ENCODE assay signal across 10 cellular contexts in the genomic region with DNA sequence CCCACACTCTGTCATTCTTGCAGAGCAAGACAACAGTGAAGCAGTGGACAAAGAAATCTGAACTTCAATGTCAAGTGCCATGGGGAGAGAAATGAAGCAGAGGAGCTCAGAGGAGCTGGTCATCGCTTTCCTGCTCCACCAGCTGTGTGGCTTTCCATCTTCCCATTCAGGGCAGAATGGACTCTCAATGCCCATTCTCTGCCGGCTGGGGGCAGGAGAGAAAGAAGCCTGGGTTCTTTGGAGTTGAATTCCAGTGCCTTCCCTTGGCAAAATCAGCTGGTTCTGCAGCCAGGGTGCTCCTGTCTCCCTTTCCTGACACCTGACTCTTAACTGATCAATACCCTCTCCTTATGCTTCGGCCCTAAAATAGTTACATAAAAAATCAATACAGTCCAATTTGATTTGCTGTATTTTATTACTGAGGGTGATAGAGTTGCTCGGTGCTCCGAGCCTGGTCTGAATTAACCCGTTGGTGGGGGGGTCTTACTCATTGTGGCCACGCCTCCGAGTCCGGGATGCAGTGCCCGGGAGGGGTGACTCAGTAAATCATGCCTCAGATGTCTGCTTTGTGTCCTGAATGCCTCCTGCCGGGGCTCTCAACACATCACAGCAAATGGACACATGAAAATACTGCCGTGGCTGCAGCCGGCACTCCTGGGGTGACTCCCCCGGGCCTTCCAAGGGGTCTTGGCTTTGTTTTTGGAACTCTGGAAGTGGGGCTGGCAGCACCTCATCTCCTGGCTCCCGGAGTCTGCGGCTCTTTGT. TPM values are rescaled to one million over a fixed set of nuclear protein-coding genes. Genes with fewer than 3 reads are reported as not detected.
DNase-seq lines count a peak whose midpoint lies in the region; ATAC-seq and TF ChIP-seq lines count a peak whose summit lies in the region.
"Had no signal": no experiment of that assay in that cellular context is flagged by ENCODE, and none has a peak within 500 bp of the region (broad histone marks: within the 10 kb centered on the region; RNA-seq: fewer than 3 reads in every experiment).

No MANE protein-coding gene starts in this region.

- no peaks in the 10 kb centered on the region for H3K9me3 Mint-ChIP-seq in osteocyte (ENCODE audit: unreplicated experiment)
- H3K9me3 Mint-ChIP-seq in CD8-positive, alpha-beta T cell: no peaks in the 10 kb centered on the region
- no peaks in the 10 kb centered on the region for H3K9me3 Mint-ChIP-seq in activated T-cell treated with anti-CD3 and anti-CD28 coated beads, Interleukin-2, amount 50 U/mL, for 4 hours
- H3K9me3 Mint-ChIP-seq: activated naive CD8-positive, alpha-beta T cell treated with anti-CD3 and anti-CD28 coated beads, Interleukin-2, amount 10 ng/mL, durations not matched to agents 7 days and 5 days had no signal

- H3K4me3 ChIP-seq in ectodermal cell (ENCODE audit: insufficient read depth, low read depth, low read length) (no peak overlapping the region), psoas muscle (no peak overlapping the region)
- no peak overlapping the region for H3K4me3 ChIP-seq in CD8-positive, alpha-beta T cell (ENCODE audit: low read depth, low read length)

- POLR2A ChIA-PET in CD8-positive, alpha-beta T cell (lab: Charles Lee): no interaction called here

- H3K27me3 ChIP-seq in ectodermal cell (ENCODE audit: control insufficient read depth, insufficient read depth, low read length, poor library complexity, severe bottlenecking) (peaks cover 2% of the 10 kb centered on the region), psoas muscle (ENCODE audit: insufficient read depth in 3 of 3, low read length in 2 of 3) (peaks cover 0 to 30% (median 13%) of the 10 kb centered on the region in 3 donors)
- peaks cover 11% of the 10 kb centered on the region for H3K27me3 ChIP-seq in CD8-positive, alpha-beta T cell (ENCODE audit: insufficient read depth, low read length)

- intact Hi-C loops in CD8-positive, alpha-beta T cell (cut with DNase I, micrococcal nuclease): no loop called here
- intact Hi-C loops in psoas muscle (cut with DNase I): no loop called here

- peaks cover 53% of the 10 kb centered on the region for H3K27me3 Mint-ChIP-seq in osteocyte (ENCODE audit: unreplicated experiment)
- H3K27me3 Mint-ChIP-seq in CD8-positive, alpha-beta T cell (ENCODE audit: low read depth): peaks cover 46% of the 10 kb centered on the region
- H3K27me3 Mint-ChIP-seq in activated T-cell treated with anti-CD3 and anti-CD28 coated beads, Interleukin-2, amount 50 U/mL, for 4 hours (ENCODE audit: low read depth): peaks cover 47% of the 10 kb centered on the region

- H3K27ac Mint-ChIP-seq in osteocyte (ENCODE audit: unreplicated experiment): no peak overlapping the region
- no peak overlapping the region for H3K27ac Mint-ChIP-seq in CD8-positive, alpha-beta T cell
- H3K27ac Mint-ChIP-seq: activated naive CD8-positive, alpha-beta T cell treated with anti-CD3 and anti-CD28 coated beads, Interleukin-2, amount 10 ng/mL, durations not matched to agents 7 days and 5 days had no signal

- H3K4me1 Mint-ChIP-seq in osteocyte (ENCODE audit: unreplicated experiment): no peaks in the 10 kb centered on the region
- H3K4me1 Mint-ChIP-seq in CD8-positive, alpha-beta T cell (ENCODE audit: low read depth): no peaks in the 10 kb centered on the region
- H3K4me1 Mint-ChIP-seq in activated T-cell treated with anti-CD3 and anti-CD28 coated beads, Interleukin-2, amount 50 U/mL, for 4 hours (ENCODE audit: low read depth): no peaks in the 10 kb centered on the region
- H3K4me1 Mint-ChIP-seq: activated naive CD8-positive, alpha-beta T cell treated with anti-CD3 and anti-CD28 coated beads, Interleukin-2, amount 10 ng/mL, durations not matched to agents 7 days and 5 days had no signal

- 13 to 18% methylated on average over 16 of the region's 16 CpGs for WGBS in ectodermal cell, 2 experiments
- 8 to 13% (median 10%) methylated on average over 16 of the region's 16 CpGs for WGBS in psoas muscle, 3 donors

- H3K4me1 ChIP-seq in ectodermal cell (ENCODE audit: control insufficient read depth, insufficient read depth, low read length) (peaks cover 31% of the 10 kb centered on the region), psoas muscle (no peaks in the 10 kb centered on the region)
- H3K4me1 ChIP-seq in CD8-positive, alpha-beta T cell (ENCODE audit: insufficient read depth, low read length): no peaks in the 10 kb centered on the region

- H3K9me3 ChIP-seq in ectodermal cell (ENCODE audit: control insufficient read depth, low read length) (no peaks in the 10 kb centered on the region), psoas muscle (no peaks in the 10 kb centered on the region)
- no peaks in the 10 kb centered on the region for H3K9me3 ChIP-seq in CD8-positive, alpha-beta T cell (ENCODE audit: low read length)

- TF ChIP-seq CTCF in osteocyte (IDR thresholded peaks at IDR 0.05) (peak; percentile 13), psoas muscle (IDR thresholded peaks at IDR 0.05) (no peak)
- TF ChIP-seq CTCF in CD8-positive, alpha-beta T cell (IDR thresholded peaks at IDR 0.05): no peak

- ATAC-seq in CD8-positive, alpha-beta T cell: no peak
- no peak for ATAC-seq in psoas muscle
- ATAC-seq in activated T-cell treated with anti-CD3 and anti-CD28 coated beads, Interleukin-2, amount 50 U/mL, for 4 hours: no peak

- H3K4me3 Mint-ChIP-seq in osteocyte (ENCODE audit: unreplicated experiment): no peak overlapping the region
- no peak overlapping the region for H3K4me3 Mint-ChIP-seq in CD8-positive, alpha-beta T cell
- H3K4me3 Mint-ChIP-seq in activated T-cell treated with anti-CD3 and anti-CD28 coated beads, Interleukin-2, amount 50 U/mL, for 4 hours: no peak overlapping the region
- H3K4me3 Mint-ChIP-seq: activated naive CD8-positive, alpha-beta T cell treated with anti-CD3 and anti-CD28 coated beads, Interleukin-2, amount 10 ng/mL, durations not matched to agents 7 days and 5 days had no signal

- H3K27ac ChIP-seq in ectodermal cell (ENCODE audit: insufficient read depth, low read depth, low read length, poor library complexity, severe bottlenecking) (peak overlapping the region; percentile 52), psoas muscle (no peak overlapping the region)
- H3K27ac ChIP-seq in CD8-positive, alpha-beta T cell (ENCODE audit: low read depth, low read length): no peak overlapping the region

- H3K36me3 ChIP-seq in ectodermal cell (ENCODE audit: control insufficient read depth, insufficient read depth, low read length) (no peaks in the 10 kb centered on the region), psoas muscle (ENCODE audit: insufficient read depth in 1 of 2, low read depth in 1 of 2) (no peaks in the 10 kb centered on the region)
- H3K36me3 ChIP-seq in CD8-positive, alpha-beta T cell (ENCODE audit: insufficient read depth, low read length): no peaks in the 10 kb centered on the region

- CTCF ChIA-PET in CD8-positive, alpha-beta T cell (lab: Charles Lee): no interaction called here

- DNase-seq in NCI-H1417 (lab: John Stamatoyannopoulos, UW): peak in 2 of 3 experiments; percentile 44 to 66
- no peak for DNase-seq in NCI-H1417 treated with DMSO at 0.1 percent for 48 hours (lab: John Stamatoyannopoulos, UW)
- peak; percentile 63 for DNase-seq in NCI-H69 (lab: John Stamatoyannopoulos, UW)
- DNase-seq in osteocyte (ENCODE audit: extremely low spot score, unreplicated experiment): no peak
- DNase-seq in CD8-positive, alpha-beta T cell: no peak
- DNase-seq in psoas muscle: no peak
- DNase-seq in activated T-cell treated with anti-CD3 and anti-CD28 coated beads, Interleukin-2, amount 50 U/mL, for 4 hours: no peak
- DNase-seq: activated CD4-positive, alpha-beta T cell treated with anti-CD3 and anti-CD28 coated beads for 4 hours; activated naive CD8-positive, alpha-beta T cell treated with anti-CD3 and anti-CD28 coated beads, Interleukin-2, amount 10 ng/mL, durations not matched to agents 7 days and 5 days had no signal

- H3K36me3 Mint-ChIP-seq in osteocyte (ENCODE audit: unreplicated experiment): no peaks in the 10 kb centered on the region
- H3K36me3 Mint-ChIP-seq in CD8-positive, alpha-beta T cell: no peaks in the 10 kb centered on the region
- no peaks in the 10 kb centered on the region for H3K36me3 Mint-ChIP-seq in activated T-cell treated with anti-CD3 and anti-CD28 coated beads, Interleukin-2, amount 50 U/mL, for 4 hours (ENCODE audit: insufficient read depth)
- H3K36me3 Mint-ChIP-seq: activated naive CD8-positive, alpha-beta T cell treated with anti-CD3 and anti-CD28 coated beads, Interleukin-2, amount 10 ng/mL, durations not matched to agents 7 days and 5 days had no signal

RNA-seq across cellular contexts. Expression of a gene that starts 7.8 kb away (rescaled TPM):
- 33.4 TPM for polyA plus RNA-seq in ectodermal cell (2013, experiment 1 of 4)
- 38.8 TPM for polyA plus RNA-seq in ectodermal cell (2013, experiment 2 of 4)
- 22.8 TPM for polyA plus RNA-seq in ectodermal cell (2013, experiment 3 of 4)
- 27.1 TPM for polyA plus RNA-seq in ectodermal cell (2013, experiment 4 of 4)
- 0.35 and 0.42 TPM in 2 replicates for total RNA-seq in osteocyte
- total RNA-seq in CD8-positive, alpha-beta T cell: not detected
- 1 to 10 TPM in 2 of 4 donors, under 1 TPM in 2; 0.41 to 4.1 (median 1.1) TPM for total RNA-seq in psoas muscle
- polyA plus RNA-seq in psoas muscle: under 1 TPM; 0.13 to 0.25 (median 0.23) TPM
- total RNA-seq in activated T-cell treated with anti-CD3 and anti-CD28 coated beads, Interleukin-2, amount 50 U/mL, for 4 hours: under 1 TPM in 1 of 3 donors, not detected in 2; 0.03 TPM
- total RNA-seq: activated naive CD8-positive, alpha-beta T cell treated with anti-CD3 and anti-CD28 coated beads, Interleukin-2, amount 10 ng/mL, durations not matched to agents 7 days and 5 days had no signal

Comparison
In these comparisons a context has a peak if more than half of its experiments do, and no peak if none do; other contexts are left out.
1. DNase-seq: peak in NCI-H1417 (2 of 3) and NCI-H69 (single experiment); none in NCI-H1417 treated with DMSO at 0.1 percent for 48 hours (single experiment), osteocyte (single experiment), CD8-positive, alpha-beta T cell (0 of 7), psoas muscle (0 of 2) and activated T-cell treated with anti-CD3 and anti-CD28 coated beads, Interleukin-2, amount 50 U/mL, for 4 hours (single experiment).